ENCODE assay signal across 34 cellular contexts in the genomic region with DNA sequence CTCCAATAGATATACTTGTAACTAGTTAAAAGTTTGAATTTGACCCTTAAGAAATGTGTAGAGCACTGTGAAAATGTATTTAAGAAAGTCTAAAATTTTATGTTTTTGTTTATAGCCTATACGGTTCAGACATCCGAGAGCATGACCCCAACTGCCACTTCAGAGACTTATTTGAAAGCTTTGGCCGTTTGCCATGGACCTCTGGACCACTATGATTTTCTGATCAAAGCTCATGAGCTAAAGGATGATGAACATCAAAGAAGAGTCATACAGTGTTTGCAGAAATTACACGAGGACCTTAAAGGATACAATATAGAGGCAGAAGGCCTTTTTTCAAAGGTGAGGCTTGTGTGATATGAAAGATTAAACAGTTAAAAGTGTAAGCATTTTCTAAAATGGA.
"Had no signal": no experiment of that assay in that cellular context is flagged by ENCODE, and none has a peak within 500 bp of the region (broad histone marks: within the 10 kb centered on the region; RNA-seq: fewer than 3 reads in every experiment).

No MANE protein-coding gene starts in this region.

- H3K9me3 ChIP-seq: adrenal gland, ascending aorta, body of pancreas, breast epithelium had no signal

- FAIRE-seq: astrocyte, bronchial epithelial cell had no signal

- H3K36me3 ChIP-seq: adrenal gland, brain microvascular endothelial cell, breast epithelium had no signal

- H3K4me3 ChIP-seq: adrenal gland, ascending aorta, body of pancreas, breast epithelium, cardiac muscle cell had no signal

- H3K27me3 ChIP-seq: adrenal gland, ascending aorta, body of pancreas, brain microvascular endothelial cell, breast epithelium, cardiac muscle cell had no signal

- H3K27ac ChIP-seq: adrenal gland, ascending aorta, body of pancreas, brain microvascular endothelial cell, breast epithelium, cardiac muscle cell had no signal

- DNase-seq: activated effector memory CD4-positive, alpha-beta T cell treated with anti-CD3 and anti-CD28 coated beads, Interleukin-2, amount 50 U/mL, for 16 hours; activated effector memory CD4-positive, alpha-beta T cell treated with Interleukin-2 at 50 U/mL for 16 hours; activated gamma-delta T cell; activated gamma-delta T cell treated with Interleukin-2 at 50 U/mL for 16 hours; activated naive CD4-positive, alpha-beta T cell; activated naive CD4-positive, alpha-beta T cell treated with anti-CD3 and anti-CD28 coated beads for 36 hours; activated naive CD4-positive, alpha-beta T cell treated with anti-CD3 and anti-CD28 coated beads, Interleukin-2, amount 10 ng/mL, durations not matched to agents 7 days and 5 days; activated naive CD4-positive, alpha-beta T cell treated with anti-CD3 and anti-CD28 coated beads, Interleukin-2, amount 50 U/mL, for 16 hours; activated naive CD4-positive, alpha-beta T cell treated with Interleukin-2 at 50 U/mL for 16 hours; activated naive CD8-positive, alpha-beta T cell treated with anti-CD3 and anti-CD28 coated beads for 36 hours; activated naive CD8-positive, alpha-beta T cell treated with anti-CD3 and anti-CD28 coated beads, Interleukin-2, amount 10 ng/mL, durations not matched to agents 7 days and 5 days; activated naive CD8-positive, alpha-beta T cell treated with anti-CD3 and anti-CD28 coated beads, Interleukin-2, amount 50 U/mL, for 24 hours; activated T-cell treated with anti-CD3 and anti-CD28 coated beads, Interleukin-2, amount 50 U/mL, for 1 hour; activated T-cell treated with anti-CD3 and anti-CD28 coated beads, Interleukin-2, amount 50 U/mL, for 24 hours; activated T-cell treated with anti-CD3 and anti-CD28 coated beads, Interleukin-2, amount 50 U/mL, for 4 hours; activated T-cell treated with anti-CD3 and anti-CD28 coated beads, Interleukin-2, amount 50 U/mL, for 48 hours; activated T-cell treated with anti-CD3 and anti-CD28 coated beads, Interleukin-2, amount 50 U/mL, for 72 hours; adrenal gland; amniotic stem cell; amygdala; anterior cingulate cortex; aorta; body of pancreas; brain microvascular endothelial cell; caudate nucleus; central memory CD4-positive, alpha-beta T cell; cerebellar nuclear complex had no signal

- ATAC-seq: activated naive CD4-positive, alpha-beta T cell treated with anti-CD3 and anti-CD28 coated beads, Interleukin-2, amount 50 U/mL, for 72 hours; activated naive CD8-positive, alpha-beta T cell treated with anti-CD3 and anti-CD28 coated beads, Interleukin-2, amount 50 U/mL, for 24 hours; activated T-cell treated with anti-CD3 and anti-CD28 coated beads, Interleukin-2, amount 50 U/mL, for 4 hours; activated T-cell treated with anti-CD3 and anti-CD28 coated beads, Interleukin-2, amount 50 U/mL, for 72 hours; activated T-helper 17 cell treated with anti-CD3 and anti-CD28 coated beads, Interleukin-2, amount 50 U/mL, for 72 hours; body of pancreas had no signal

- H3K4me1 ChIP-seq: ascending aorta, body of pancreas, breast epithelium had no signal
